Comparison of ENCODE assay signal across 13 cellular contexts in genomic region chr1:44947774-44948311, GRCh38. TPM values are rescaled to one million over a fixed set of nuclear protein-coding genes. Genes with fewer than 3 reads are reported as not detected.
DNase-seq lines count a peak whose midpoint lies in the region; ATAC-seq and TF ChIP-seq lines count a peak whose summit lies in the region.
"Had no signal": no experiment of that assay in that cellular context is flagged by ENCODE, and none has a peak within 500 bp of the region (broad histone marks: within the 10 kb centered on the region; RNA-seq: fewer than 3 reads in every experiment).

No MANE protein-coding gene starts in this region.

- peak overlapping the region; percentile 45 for H3K27ac Mint-ChIP-seq in CD8-positive, alpha-beta T cell
- H3K27ac Mint-ChIP-seq in effector memory CD8-positive, alpha-beta T cell, result peak overlapping the region; percentile 39 to 68
- H3K27ac Mint-ChIP-seq in activated T-helper 17 cell treated with anti-CD3 and anti-CD28 coated beads, Interleukin-2, amount 50 U/mL, for 72 hours, result no peak overlapping the region

- ATAC-seq in CD8-positive, alpha-beta T cell, result no peak
- no peak for ATAC-seq in effector memory CD8-positive, alpha-beta T cell (replicated peaks)
- ATAC-seq in psoas muscle, result peak in 1 of 4 donors; percentile 9
- ATAC-seq in activated T-helper 17 cell treated with anti-CD3 and anti-CD28 coated beads, Interleukin-2, amount 50 U/mL, for 72 hours (replicated peaks), result no peak

- no peak for TF ChIP-seq CTCF in CD8-positive, alpha-beta T cell (IDR thresholded peaks at IDR 0.05)
- TF ChIP-seq CTCF in psoas muscle (IDR thresholded peaks at IDR 0.05), result no peak

- H3K4me3 Mint-ChIP-seq in CD8-positive, alpha-beta T cell, result no peak overlapping the region
- H3K4me3 Mint-ChIP-seq in effector memory CD8-positive, alpha-beta T cell, result no peak overlapping the region
- H3K4me3 Mint-ChIP-seq in activated T-helper 17 cell treated with anti-CD3 and anti-CD28 coated beads, Interleukin-2, amount 50 U/mL, for 72 hours, result no peak overlapping the region

- H3K27me3 ChIP-seq in CD8-positive, alpha-beta T cell (ENCODE audit: insufficient read depth, low read length), result no peaks in the 10 kb centered on the region
- no peaks in the 10 kb centered on the region for H3K27me3 ChIP-seq in psoas muscle (ENCODE audit: insufficient read depth in 3 of 3, low read length in 2 of 3)
- H3K27me3 ChIP-seq: brain microvascular endothelial cell had no signal

- intact Hi-C loops in CD8-positive, alpha-beta T cell (cut with DNase I, micrococcal nuclease), result no loop called here
- intact Hi-C loops in psoas muscle (cut with DNase I), result no loop called here

- no peaks in the 10 kb centered on the region for H3K9me3 Mint-ChIP-seq in CD8-positive, alpha-beta T cell
- no peaks in the 10 kb centered on the region for H3K9me3 Mint-ChIP-seq in effector memory CD8-positive, alpha-beta T cell
- no peaks in the 10 kb centered on the region for H3K9me3 Mint-ChIP-seq in activated T-helper 17 cell treated with anti-CD3 and anti-CD28 coated beads, Interleukin-2, amount 50 U/mL, for 72 hours

- CTCF ChIA-PET in CD8-positive, alpha-beta T cell (lab: Charles Lee), result interaction anchor here (0.6 kb wide), 1 partner anchor 149 kb away, joined by 3 read pairs; no protein-coding TSS in a partner anchor

- no peak overlapping the region for H3K4me3 ChIP-seq in CD8-positive, alpha-beta T cell (ENCODE audit: low read depth, low read length)
- H3K4me3 ChIP-seq in psoas muscle, result no peak overlapping the region

- 96 to 100% (median 98%) methylated on average over 1 of the region's 1 CpG for WGBS in psoas muscle, 3 donors

- no peak overlapping the region for H3K27ac ChIP-seq in CD8-positive, alpha-beta T cell (ENCODE audit: low read depth, low read length)
- peak overlapping the region; percentile 62 for H3K27ac ChIP-seq in psoas muscle
- H3K27ac ChIP-seq: brain microvascular endothelial cell had no signal

- H3K9me3 ChIP-seq in CD8-positive, alpha-beta T cell (ENCODE audit: low read length), result no peaks in the 10 kb centered on the region
- H3K9me3 ChIP-seq in psoas muscle, result no peaks in the 10 kb centered on the region

- no peak for DNase-seq in CD8-positive, alpha-beta T cell
- DNase-seq in NCI-H69 (lab: John Stamatoyannopoulos, UW) (peak; percentile 59), psoas muscle (no peak), SKM-1 treated with dmso at 0.1 percent for 144 hours (lab: John Stamatoyannopoulos, UW; ENCODE audit: unreplicated experiment) (no peak), NCI-H2171 (lab: John Stamatoyannopoulos, UW) (no peak), nucleus accumbens (lab: John Stamatoyannopoulos, UW) (no peak)
- no peak for DNase-seq in effector memory CD8-positive, alpha-beta T cell
- DNase-seq: activated T-cell treated with anti-CD3 and anti-CD28 coated beads for 4 hours; CD4-positive, alpha-beta memory T cell; GDM1; midbrain had no signal

- POLR2A ChIA-PET in CD8-positive, alpha-beta T cell (lab: Charles Lee), result interaction anchor here (0.7 kb wide), 1 partner anchor 69 kb away, joined by 5 read pairs; no protein-coding TSS in a partner anchor

- H3K4me1 Mint-ChIP-seq in CD8-positive, alpha-beta T cell (ENCODE audit: low read depth), result peaks cover 11% of the 10 kb centered on the region
- peaks cover 3% of the 10 kb centered on the region in 2 donors for H3K4me1 Mint-ChIP-seq in effector memory CD8-positive, alpha-beta T cell (ENCODE audit: low read depth in 2 of 2)
- peaks cover 4% of the 10 kb centered on the region for H3K4me1 Mint-ChIP-seq in activated T-helper 17 cell treated with anti-CD3 and anti-CD28 coated beads, Interleukin-2, amount 50 U/mL, for 72 hours

- peaks cover 16% of the 10 kb centered on the region for H3K36me3 Mint-ChIP-seq in CD8-positive, alpha-beta T cell
- peaks cover 4% of the 10 kb centered on the region for H3K36me3 Mint-ChIP-seq in effector memory CD8-positive, alpha-beta T cell (ENCODE audit: insufficient read depth)
- no peaks in the 10 kb centered on the region for H3K36me3 Mint-ChIP-seq in activated T-helper 17 cell treated with anti-CD3 and anti-CD28 coated beads, Interleukin-2, amount 50 U/mL, for 72 hours (ENCODE audit: low read depth)

- no peaks in the 10 kb centered on the region for H3K36me3 ChIP-seq in CD8-positive, alpha-beta T cell (ENCODE audit: insufficient read depth, low read length)
- no peaks in the 10 kb centered on the region for H3K36me3 ChIP-seq in psoas muscle (ENCODE audit: insufficient read depth in 1 of 2, low read depth in 1 of 2)
- H3K36me3 ChIP-seq: brain microvascular endothelial cell had no signal

- peaks cover 3% of the 10 kb centered on the region for H3K4me1 ChIP-seq in CD8-positive, alpha-beta T cell (ENCODE audit: insufficient read depth, low read length)
- peaks cover 45% of the 10 kb centered on the region for H3K4me1 ChIP-seq in psoas muscle

- no peaks in the 10 kb centered on the region for H3K27me3 Mint-ChIP-seq in CD8-positive, alpha-beta T cell (ENCODE audit: low read depth)
- H3K27me3 Mint-ChIP-seq in effector memory CD8-positive, alpha-beta T cell, result no peaks in the 10 kb centered on the region
- no peaks in the 10 kb centered on the region for H3K27me3 Mint-ChIP-seq in activated T-helper 17 cell treated with anti-CD3 and anti-CD28 coated beads, Interleukin-2, amount 50 U/mL, for 72 hours
- H3K27me3 Mint-ChIP-seq: CD4-positive, alpha-beta memory T cell had no signal

RNA-seq across cellular contexts. Expression of gene EIF2B3, which starts 38.6 kb away (rescaled TPM):
- total RNA-seq in CD8-positive, alpha-beta T cell, result 1 to 10 TPM; 5.8 to 6.0 TPM
- 10 to 100 TPM; 40.3 to 52.3 (median 45.3) TPM for total RNA-seq in psoas muscle
- 10 to 100 TPM; 36.9 to 52.7 (median 43.3) TPM for polyA plus RNA-seq in psoas muscle
- total RNA-seq in activated T-helper 17 cell treated with anti-CD3 and anti-CD28 coated beads, Interleukin-2, amount 50 U/mL, for 72 hours, result 10 to 100 TPM; 20.1 to 44.2 TPM
